8 cellular contexts compared by ENCODE assay signal in the genomic region with DNA sequence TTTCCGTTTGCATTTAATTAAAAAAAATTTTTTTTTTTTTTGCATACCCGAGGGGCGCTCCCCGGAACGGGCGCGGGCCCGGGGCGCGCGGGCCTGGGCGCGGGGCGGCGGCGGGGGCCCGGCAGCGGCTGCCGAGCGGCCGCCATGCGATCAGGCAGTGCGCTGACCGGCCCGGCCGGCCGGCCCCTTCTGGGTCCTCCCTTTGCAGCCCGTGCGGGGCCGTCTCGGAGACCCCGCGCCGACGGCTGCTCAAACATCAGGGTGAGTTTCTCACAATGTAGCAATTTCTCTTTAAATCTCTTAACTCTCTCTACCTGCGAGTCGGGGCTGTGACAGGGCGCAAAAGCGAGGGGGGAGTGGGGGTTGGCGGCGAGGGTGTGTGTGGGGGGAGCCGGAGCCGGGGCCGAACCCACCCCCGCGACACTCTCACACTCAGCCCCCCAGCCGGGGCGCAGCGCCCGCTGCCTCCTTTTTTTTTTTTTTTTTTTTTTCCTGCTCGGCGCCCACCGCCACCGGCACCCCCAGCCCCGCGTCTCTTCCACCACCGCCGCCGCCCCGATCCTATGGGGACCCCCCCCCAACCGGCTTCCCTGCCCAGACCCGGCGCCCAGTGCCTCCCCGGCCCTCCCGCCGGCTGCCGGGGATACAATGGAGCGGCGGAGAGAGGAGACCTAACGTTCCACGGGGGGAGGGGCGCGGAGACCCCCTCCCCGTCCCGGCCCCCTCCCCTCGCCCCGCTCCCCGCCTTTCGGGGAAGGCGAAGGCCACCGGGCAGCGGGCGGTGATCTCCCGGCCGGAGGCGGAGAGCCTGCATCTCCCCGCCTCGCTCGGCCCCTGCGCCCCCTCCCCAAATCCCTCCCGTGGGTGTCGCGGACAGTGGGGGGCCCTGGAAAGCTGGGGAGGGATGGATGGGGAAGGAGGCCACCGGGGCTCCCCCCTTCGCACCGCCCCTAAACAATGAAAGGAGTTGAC.
DNase-seq lines count a peak whose midpoint lies in the region; ATAC-seq lines count a peak whose summit lies in the region.

A gene (plus strand): TSS at position 227 of the 972 bp plus-strand sequence. CDS start 64,441 bp downstream, outside the sequence.

- ATAC-seq in GM19328 (IDR thresholded peaks at IDR 0.05; ENCODE audit: unreplicated experiment) = peak; percentile 49
- peak; percentile 38 for ATAC-seq in HG03460 (IDR thresholded peaks at IDR 0.05; ENCODE audit: unreplicated experiment)
- ATAC-seq in effector memory CD8-positive, alpha-beta T cell (replicated peaks) = peak; percentile 71
- ATAC-seq in memory B cell (ENCODE audit: low read depth) = peak; percentile 69

- DNase-seq in CD1c-positive myeloid dendritic cell (ENCODE audit: extremely low spot score) (peak; percentile 84), NCI-H774 (lab: John Stamatoyannopoulos, UW) (peak; percentile 78), memory B cell (ENCODE audit: low spot score in 2 of 2) (peak; percentile 71 to 87)
- peak; percentile 54 to 71 (median 57) for DNase-seq in activated CD8-positive, alpha-beta memory T cell treated with anti-CD3 and anti-CD28 coated beads for 48 hours (ENCODE audit: low read depth in 2 of 3, low spot score in 2 of 3)
- peak; percentile 82 to 84 (median 83) for DNase-seq in effector memory CD8-positive, alpha-beta T cell
- peak; percentile 59 to 74 (median 61) for DNase-seq in stimulated activated CD4-positive, alpha-beta T cell treated with anti-CD3 and anti-CD28 coated beads, TNF-alpha, amount 100 ng/mL, for 48 hours (ENCODE audit: low read depth in 3 of 3)

- H3K9me3 Mint-ChIP-seq in effector memory CD8-positive, alpha-beta T cell = no peaks in the 10 kb centered on the region
- no peaks in the 10 kb centered on the region for H3K9me3 Mint-ChIP-seq in memory B cell

- peak within 1 kb of the TSS; percentile 85 to 90 for H3K4me3 Mint-ChIP-seq in effector memory CD8-positive, alpha-beta T cell
- peak within 1 kb of the TSS; percentile 93 for H3K4me3 Mint-ChIP-seq in memory B cell

- peaks cover 14% of the 10 kb centered on the region for H3K36me3 Mint-ChIP-seq in effector memory CD8-positive, alpha-beta T cell (ENCODE audit: insufficient read depth)
- H3K36me3 Mint-ChIP-seq in memory B cell = peaks cover 1% of the 10 kb centered on the region

- peak within 1 kb of the TSS; percentile 90 to 96 for H3K27ac Mint-ChIP-seq in effector memory CD8-positive, alpha-beta T cell
- H3K27ac Mint-ChIP-seq in memory B cell = peak within 1 kb of the TSS; percentile 89

- peaks cover 23 to 29% of the 10 kb centered on the region in 2 donors for H3K4me1 Mint-ChIP-seq in effector memory CD8-positive, alpha-beta T cell (ENCODE audit: low read depth in 2 of 2)
- peaks cover 27% of the 10 kb centered on the region for H3K4me1 Mint-ChIP-seq in memory B cell

- no peaks in the 10 kb centered on the region for H3K27me3 Mint-ChIP-seq in effector memory CD8-positive, alpha-beta T cell
- H3K27me3 Mint-ChIP-seq in memory B cell = no peaks in the 10 kb centered on the region

Comparison
In these comparisons a context has a peak if more than half of its experiments do, and no peak if none do; other contexts are left out.
1. Peak in every context shown above with its lines: DNase-seq and ATAC-seq.